11 cellular contexts compared by ENCODE assay signal in the genomic region with DNA sequence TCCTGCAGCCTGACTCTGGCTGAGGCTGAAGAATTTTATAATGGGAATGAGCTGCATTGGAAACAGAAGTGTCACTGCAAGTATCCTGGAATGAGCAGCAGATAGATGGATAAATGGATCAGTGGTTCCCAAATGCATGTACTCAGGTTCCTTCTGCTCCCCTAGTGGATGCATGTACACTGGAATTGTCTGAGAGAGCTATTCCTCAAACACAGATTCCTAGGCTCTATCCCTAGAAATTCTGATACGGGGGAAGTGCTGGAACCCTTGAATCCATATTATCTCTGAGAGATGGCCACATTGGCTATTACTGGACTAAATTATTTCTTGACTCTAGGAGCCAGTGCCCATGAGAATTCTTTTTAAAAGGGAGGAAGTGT.
A peak's percentile ranks its signal among the peaks of the same experiment; 100 is the strongest.
DNase-seq lines count a peak whose midpoint lies in the region; ATAC-seq and TF ChIP-seq lines count a peak whose summit lies in the region.
"Had no signal": no experiment of that assay in that cellular context is flagged by ENCODE, and none has a peak within 500 bp of the region (broad histone marks: within the 10 kb centered on the region; RNA-seq: fewer than 3 reads in every experiment).

No MANE protein-coding gene starts in this region.

- H3K27ac ChIP-seq in neutrophil (peak overlapping the region; percentile 82), uterus (peak overlapping the region in 1 of 2 donors; percentile 31)

- H3K9me3 ChIP-seq in neutrophil = no peaks in the 10 kb centered on the region
- H3K9me3 ChIP-seq in uterus = no peaks in the 10 kb centered on the region

- H3K27me3 Mint-ChIP-seq in effector memory CD8-positive, alpha-beta T cell = no peaks in the 10 kb centered on the region
- H3K27me3 Mint-ChIP-seq: type B pancreatic cell had no signal

- peaks cover 19% of the 10 kb centered on the region for H3K36me3 Mint-ChIP-seq in effector memory CD8-positive, alpha-beta T cell (ENCODE audit: insufficient read depth)

- H3K4me1 Mint-ChIP-seq in effector memory CD8-positive, alpha-beta T cell (ENCODE audit: low read depth in 2 of 2) = peaks cover 70 to 83% of the 10 kb centered on the region in 2 donors

- H3K4me1 ChIP-seq in neutrophil (ENCODE audit: control insufficient read depth in 1 of 2, insufficient read depth in 1 of 2, low read depth in 1 of 2, low read length in 1 of 2) (peaks cover 79 to 100% of the 10 kb centered on the region in 2 experiments), uterus (peaks cover 0 to 4% of the 10 kb centered on the region in 2 donors)

- H3K36me3 ChIP-seq in neutrophil = no peaks in the 10 kb centered on the region
- H3K36me3 ChIP-seq in uterus = no peaks in the 10 kb centered on the region

- H3K27ac Mint-ChIP-seq in effector memory CD8-positive, alpha-beta T cell = peak overlapping the region; percentile 83 to 88
- H3K27ac Mint-ChIP-seq: type B pancreatic cell had no signal

- TF ChIP-seq POLR2A in uterus (IDR thresholded peaks at IDR 0.05) = no peak

- intact Hi-C loops in uterus (cut with DNase I; ENCODE audit: low total_unique reads) = no loop called here

- peak overlapping the region; percentile 70 to 72 for H3K4me3 Mint-ChIP-seq in effector memory CD8-positive, alpha-beta T cell
- H3K4me3 Mint-ChIP-seq: type B pancreatic cell had no signal

- H3K4me3 ChIP-seq in neutrophil (ENCODE audit: low read depth in 1 of 2, low read length in 1 of 2) (peak overlapping the region; percentile 7 to 42), uterus (no peak overlapping the region)

- H3K27me3 ChIP-seq in neutrophil = no peaks in the 10 kb centered on the region
- H3K27me3 ChIP-seq in uterus = no peaks in the 10 kb centered on the region

- H3K9me3 Mint-ChIP-seq in effector memory CD8-positive, alpha-beta T cell = no peaks in the 10 kb centered on the region
- H3K9me3 Mint-ChIP-seq: type B pancreatic cell had no signal

- no peak for TF ChIP-seq CTCF in neutrophil (IDR thresholded peaks at IDR 0.05)
- no peak for TF ChIP-seq CTCF in uterus (IDR thresholded peaks at IDR 0.05)

- no peak for ATAC-seq in effector memory CD8-positive, alpha-beta T cell (replicated peaks)
- ATAC-seq in GM19324 (IDR thresholded peaks at IDR 0.05; ENCODE audit: low FRiP score, unreplicated experiment) = no peak
- no peak for ATAC-seq in HG02981 (IDR thresholded peaks at IDR 0.05; ENCODE audit: unreplicated experiment)

- peak; percentile 19 for DNase-seq in NCI-H82 (lab: John Stamatoyannopoulos, UW)
- no peak for DNase-seq in NCI-H82 treated with DMSO at 0.1 percent for 48 hours (lab: John Stamatoyannopoulos, UW; ENCODE audit: unreplicated experiment)
- peak; percentile 45 for DNase-seq in NCI-H1694 (lab: John Stamatoyannopoulos, UW)
- DNase-seq in effector memory CD8-positive, alpha-beta T cell = no peak
- DNase-seq in uterus = no peak
- DNase-seq: activated gamma-delta T cell, GOT3 had no signal

Comparison
In these comparisons a context has a peak if more than half of its experiments do, and no peak if none do; other contexts are left out.
1. DNase-seq: peak in NCI-H82 (single experiment) and NCI-H1694 (single experiment); none in NCI-H82 treated with DMSO at 0.1 percent for 48 hours (single experiment), effector memory CD8-positive, alpha-beta T cell (0 of 3) and uterus (0 of 2).
2. H3K4me3 ChIP-seq: peak in neutrophil (2 of 2); none in uterus (0 of 2).